In the genomic region with DNA sequence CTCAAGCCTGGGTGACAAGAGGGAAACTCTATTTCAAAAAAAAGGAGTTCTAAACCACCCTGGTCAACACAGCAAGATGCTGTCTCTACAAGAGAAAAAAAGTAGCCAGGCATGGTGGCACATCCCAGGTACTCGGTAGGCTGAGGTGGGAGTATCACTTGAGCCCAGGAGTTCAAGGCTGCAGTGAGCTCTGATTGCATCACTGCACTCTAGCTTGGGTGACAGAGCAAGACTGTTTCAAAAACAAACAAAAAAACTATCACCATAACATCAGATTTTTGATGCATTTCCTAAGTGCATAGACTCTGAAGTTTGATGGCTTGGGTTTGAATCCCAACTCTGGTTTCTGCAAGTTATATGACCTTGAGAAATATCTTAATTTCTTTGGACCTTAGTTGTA, we compare ENCODE assay signal across 19 cellular contexts. TPM values are rescaled to one million over a fixed set of nuclear protein-coding genes. Genes with fewer than 3 reads are reported as not detected.
DNase-seq lines count a peak whose midpoint lies in the region; ATAC-seq and TF ChIP-seq lines count a peak whose summit lies in the region.
"Had no signal": no experiment of that assay in that cellular context is flagged by ENCODE, and none has a peak within 500 bp of the region (broad histone marks: within the 10 kb centered on the region; RNA-seq: fewer than 3 reads in every experiment).

No MANE protein-coding gene starts in this region.

- H3K4me1 Mint-ChIP-seq in activated T-cell treated with anti-CD3 and anti-CD28 coated beads, Interleukin-2, amount 50 U/mL, for 24 hours (ENCODE audit: low read depth), result peaks cover 18% of the 10 kb centered on the region
- H3K4me1 Mint-ChIP-seq in activated T-cell treated with anti-CD3 and anti-CD28 coated beads, Interleukin-2, amount 50 U/mL, for 4 hours (ENCODE audit: low read depth), result peaks cover 18% of the 10 kb centered on the region
- H3K4me1 Mint-ChIP-seq in WTC11, result no peaks in the 10 kb centered on the region

- H3K27me3 Mint-ChIP-seq in activated T-cell treated with anti-CD3 and anti-CD28 coated beads, Interleukin-2, amount 50 U/mL, for 24 hours, result no peaks in the 10 kb centered on the region
- H3K27me3 Mint-ChIP-seq in activated T-cell treated with anti-CD3 and anti-CD28 coated beads, Interleukin-2, amount 50 U/mL, for 4 hours (ENCODE audit: low read depth), result no peaks in the 10 kb centered on the region
- H3K27me3 Mint-ChIP-seq in WTC11 (ENCODE audit: low read depth), result no peaks in the 10 kb centered on the region
- H3K27me3 Mint-ChIP-seq: B cell; CD4-positive, alpha-beta T cell had no signal

- no peak overlapping the region for H2BK120ac ChIP-seq in IMR-90 (ENCODE audit: low read depth, low read length)

- no peak for TF ChIP-seq POLR2A in IMR-90 (IDR thresholded peaks at IDR 0.05; ENCODE audit: low read depth, low read length)

- dilution Hi-C loops in IMR-90 (cut with HindIII; ENCODE audit: low sequenced_read_pairs, unreplicated experiment), result no loop called here

- no peak overlapping the region for H3K18ac ChIP-seq in IMR-90 (ENCODE audit: low read depth, low read length)

- H3K4me3 Mint-ChIP-seq in activated T-cell treated with anti-CD3 and anti-CD28 coated beads, Interleukin-2, amount 50 U/mL, for 24 hours, result no peak overlapping the region
- no peak overlapping the region for H3K4me3 Mint-ChIP-seq in activated T-cell treated with anti-CD3 and anti-CD28 coated beads, Interleukin-2, amount 50 U/mL, for 4 hours
- no peak overlapping the region for H3K4me3 Mint-ChIP-seq in WTC11
- H3K4me3 Mint-ChIP-seq: B cell; CD4-positive, alpha-beta T cell; CD8-positive, alpha-beta T cell had no signal

- no peak overlapping the region for H3K4me3 ChIP-seq in IMR-90 (ENCODE audit: insufficient read depth, low read depth, low read length)
- no peak overlapping the region for H3K4me3 ChIP-seq in liver (ENCODE audit: low read depth in 1 of 3, low read length in 3 of 3)
- H3K4me3 ChIP-seq: A549; BLaER1 treated with 17β-estradiol and CSF1 and Interleukin-3, amounts not matched to agents 10 nM and 100 nM had no signal

- H3K9me3 ChIP-seq in IMR-90 (ENCODE audit: control insufficient read depth, insufficient read depth, low read length) (no peaks in the 10 kb centered on the region), liver (ENCODE audit: control insufficient read depth in 4 of 4, low read length in 3 of 4) (no peaks in the 10 kb centered on the region)
- H3K9me3 ChIP-seq: A549; BLaER1 treated with 17β-estradiol and CSF1 and Interleukin-3, amounts not matched to agents 10 nM and 100 nM; Caco-2 had no signal

- H3K27ac ChIP-seq in IMR-90 (ENCODE audit: insufficient read depth, low read length) (no peak overlapping the region), liver (ENCODE audit: low read depth in 1 of 2, low read length in 2 of 2) (no peak overlapping the region)
- H3K27ac ChIP-seq: 22Rv1; A549; BLaER1 treated with 17β-estradiol and CSF1 and Interleukin-3, amounts not matched to agents 10 nM and 100 nM; C4-2B had no signal

- 100% methylated on average over 1 of the region's 1 CpG; no CpG with 5 or more reads in 1 of the 2 experiments for WGBS in IMR-90 (ENCODE audit: extremely low coverage in 2 of 2, insufficient read length in 1 of 2), 2 experiments
- WGBS in liver, result 47% methylated on average over 1 of the region's 1 CpG

- H2AK5ac ChIP-seq in IMR-90 (ENCODE audit: low read depth, low read length), result no peak overlapping the region

- H2BK5ac ChIP-seq in IMR-90 (ENCODE audit: low read depth, low read length, poor library complexity, severe bottlenecking), result no peak overlapping the region

- H3K4me2 ChIP-seq in IMR-90 (ENCODE audit: low read depth, low read length), result no peak overlapping the region
- H3K4me2 ChIP-seq: A549; BLaER1 treated with 17β-estradiol and CSF1 and Interleukin-3, amounts not matched to agents 10 nM and 100 nM had no signal

- no peak overlapping the region for H4K5ac ChIP-seq in IMR-90 (ENCODE audit: low read depth, low read length)

- H3K9me1 ChIP-seq in IMR-90 (ENCODE audit: insufficient read depth, low read length), result 0 out of 2 replicates have a peak, but pooled peaks cover 4% of the 10 kb centered on the region

- no peak overlapping the region for H3K56ac ChIP-seq in IMR-90 (ENCODE audit: extremely low read depth, insufficient read depth, low read length)

- H3K9ac ChIP-seq in IMR-90 (ENCODE audit: low read depth, low read length) (no peak overlapping the region), liver (ENCODE audit: low read depth in 1 of 2, low read length in 2 of 2) (no peak overlapping the region)

- no peak overlapping the region for H4K91ac ChIP-seq in IMR-90 (ENCODE audit: insufficient read depth, low read depth, low read length)

- H4K8ac ChIP-seq in IMR-90 (ENCODE audit: low read depth in 2 of 2, low read length in 2 of 2), result no peak overlapping the region

- peaks cover 25 to 66% of the 10 kb centered on the region in 2 experiments for H3K79me1 ChIP-seq in IMR-90 (ENCODE audit: low read depth in 1 of 2, low read length in 2 of 2)

- H3K4me1 ChIP-seq in IMR-90 (ENCODE audit: control insufficient read depth, insufficient read depth, low read length) (no peaks in the 10 kb centered on the region), liver (ENCODE audit: control insufficient read depth in 4 of 4, insufficient read depth in 4 of 4, low read length in 3 of 4) (peaks cover 0 to 21% (median 13%) of the 10 kb centered on the region in 4 donors)
- H3K4me1 ChIP-seq: A549, Caco-2 had no signal

- H2BK20ac ChIP-seq in IMR-90 (ENCODE audit: low read depth, low read length), result no peak overlapping the region

- no peak for DNase-seq in activated T-cell treated with anti-CD3 and anti-CD28 coated beads, Interleukin-2, amount 50 U/mL, for 24 hours
- DNase-seq in activated T-cell treated with anti-CD3 and anti-CD28 coated beads, Interleukin-2, amount 50 U/mL, for 4 hours, result no peak
- DNase-seq in IMR-90, result no peak
- DNase-seq in WTC11 (ENCODE audit: low spot score), result no peak
- DNase-seq in amniotic stem cell (lab: John Stamatoyannopoulos, UW), result no peak
- no peak for DNase-seq in T-helper 2 cell
- DNase-seq: AML-193; Caco-2; Calu3; CD4-positive, alpha-beta T cell; CD8-positive, alpha-beta T cell; DMS79 treated with DMSO at 0.1 percent for 48 hours; GF-D8 had no signal

- peaks cover 95% of the 10 kb centered on the region for H3K36me3 Mint-ChIP-seq in activated T-cell treated with anti-CD3 and anti-CD28 coated beads, Interleukin-2, amount 50 U/mL, for 24 hours (ENCODE audit: low read depth)
- peaks cover 44% of the 10 kb centered on the region for H3K36me3 Mint-ChIP-seq in activated T-cell treated with anti-CD3 and anti-CD28 coated beads, Interleukin-2, amount 50 U/mL, for 4 hours (ENCODE audit: insufficient read depth)
- peaks cover 78% of the 10 kb centered on the region for H3K36me3 Mint-ChIP-seq in WTC11

- TF ChIP-seq CTCF in IMR-90 (conservative IDR thresholded peaks at IDR 0.05; ENCODE audit: low read depth, low read length), result no peak
- TF ChIP-seq CTCF in WTC11 (IDR thresholded peaks at IDR 0.05), result no peak
- no peak for TF ChIP-seq CTCF in liver (IDR thresholded peaks at IDR 0.05; ENCODE audit: low read depth, low read length, missing input control)

- no peak for ATAC-seq in activated T-cell treated with anti-CD3 and anti-CD28 coated beads, Interleukin-2, amount 50 U/mL, for 4 hours
- ATAC-seq in IMR-90 (ENCODE audit: low read depth), result no peak
- ATAC-seq in WTC11, result no peak
- ATAC-seq: A549; CD8-positive, alpha-beta T cell had no signal

- no peak overlapping the region for H2AK9ac ChIP-seq in IMR-90 (replicated peaks; ENCODE audit: low read depth, low read length, poor library complexity)

- no peak overlapping the region for H3K14ac ChIP-seq in IMR-90 (replicated peaks; ENCODE audit: low read depth, low read length)

- peaks cover 64% of the 10 kb centered on the region for H3K36me3 ChIP-seq in IMR-90 (ENCODE audit: control insufficient read depth, insufficient read depth, low read length)
- peaks cover 25 to 79% (median 69%) of the 10 kb centered on the region in 4 donors for H3K36me3 ChIP-seq in liver (ENCODE audit: control insufficient read depth in 4 of 4, insufficient read depth in 3 of 4, low read depth in 1 of 4, low read length in 3 of 4)

- POLR2A ChIA-PET in IMR-90 (lab: Charles Lee; ENCODE audit: unreplicated experiment), result no interaction called here
- POLR2A ChIA-PET in WTC11 (lab: Charles Lee), result no interaction called here

- H3K4ac ChIP-seq in IMR-90 (ENCODE audit: low read depth, low read length), result no peak overlapping the region

- H3K23ac ChIP-seq in IMR-90 (ENCODE audit: low read depth, low read length), result no peak overlapping the region

- H2BK15ac ChIP-seq in IMR-90 (ENCODE audit: low read depth, low read length), result no peak overlapping the region

- no peak overlapping the region for H2AFZ ChIP-seq in IMR-90 (replicated peaks; ENCODE audit: low read length, poor library complexity)

- in situ Hi-C loops in IMR-90 (cut with MboI; ENCODE audit: low sequenced_read_pairs), result loop anchor here (10.0 kb wide), 1 partner anchor 208 kb away; no protein-coding TSS in a partner anchor

- TF ChIP-seq RAD21 in IMR-90 (IDR thresholded peaks at IDR 0.05; ENCODE audit: low read length) (no peak), liver (IDR thresholded peaks at IDR 0.05) (no peak)

- peak overlapping the region; percentile 67 for H3K27ac Mint-ChIP-seq in activated T-cell treated with anti-CD3 and anti-CD28 coated beads, Interleukin-2, amount 50 U/mL, for 24 hours
- H3K27ac Mint-ChIP-seq in WTC11, result no peak overlapping the region
- H3K27ac Mint-ChIP-seq: B cell; CD4-positive, alpha-beta T cell; CD8-positive, alpha-beta T cell had no signal

- BruUV-seq in IMR-90 (replicated peaks; lab: Mats Ljungman, UMichigan), result no TSS peak

- peaks cover 36% of the 10 kb centered on the region for H4K20me1 ChIP-seq in IMR-90 (ENCODE audit: insufficient read depth, low read length)

- H3K9me3 Mint-ChIP-seq in activated T-cell treated with anti-CD3 and anti-CD28 coated beads, Interleukin-2, amount 50 U/mL, for 24 hours, result no peaks in the 10 kb centered on the region
- H3K9me3 Mint-ChIP-seq in activated T-cell treated with anti-CD3 and anti-CD28 coated beads, Interleukin-2, amount 50 U/mL, for 4 hours, result no peaks in the 10 kb centered on the region
- no peaks in the 10 kb centered on the region for H3K9me3 Mint-ChIP-seq in WTC11
- H3K9me3 Mint-ChIP-seq: CD4-positive, alpha-beta T cell; CD8-positive, alpha-beta T cell had no signal

- CTCF ChIA-PET in IMR-90 (lab: Yijun Ruan, JAX) (interaction anchor here (0.5 kb wide), 1 partner anchor 7 kb away, joined by 3 read pairs; no protein-coding TSS in a partner anchor), WTC11 (lab: Charles Lee) (interaction anchor here (2.5 kb wide), 1 partner anchor 7 kb away, joined by 10 read pairs; no protein-coding TSS in a partner anchor)

- intact Hi-C loops in IMR-90 (cut with micrococcal nuclease), result no loop called here

- no peaks in the 10 kb centered on the region for H3K27me3 ChIP-seq in IMR-90 (ENCODE audit: control insufficient read depth, insufficient read depth, low read length)
- H3K27me3 ChIP-seq in liver (ENCODE audit: control insufficient read depth in 4 of 4, insufficient read depth in 4 of 4, low read length in 3 of 4), result no peaks in the 10 kb centered on the region
- H3K27me3 ChIP-seq: BLaER1 treated with 17β-estradiol and CSF1 and Interleukin-3, amounts not matched to agents 10 nM and 100 nM had no signal

RNA-seq across cellular contexts. Expression of a gene that starts 9.6 kb away (rescaled TPM):
- total RNA-seq in activated T-cell treated with anti-CD3 and anti-CD28 coated beads, Interleukin-2, amount 50 U/mL, for 4 hours, result 10 to 100 TPM; 61.9 to 69.8 (median 67.1) TPM
- total RNA-seq in IMR-90 (2012; rRNA removed) (40.7 and 44.4 TPM in 2 replicates), WTC11 (2021) (35.9 to 45.1 TPM (median 36.6 TPM) in 3 replicates), liver (10 to 100 TPM; 11.1 to 34.9 TPM)
- polyA plus RNA-seq in IMR-90 (2012; rRNA removed) (19.5 and 22.9 TPM in 2 replicates), liver (10 to 100 TPM; 20.9 to 27.8 TPM)
- 5.5 and 9.2 TPM in 2 replicates for polyA plus RNA-seq in IMR-90 (2012; cell fraction: cytosol; rRNA removed)
- polyA plus RNA-seq in IMR-90 (2012; cell fraction: nucleus; rRNA removed; ENCODE audit: low replicate concordance), result 9.4 and 25.4 TPM in 2 replicates

RNA-seq across cellular contexts. Expression of a gene that starts 25.3 kb away (rescaled TPM):
- total RNA-seq in activated T-cell treated with anti-CD3 and anti-CD28 coated beads, Interleukin-2, amount 50 U/mL, for 4 hours, result 100 to 1,000 TPM; 125 to 128 (median 126) TPM
- 23.8 and 34.2 TPM in 2 replicates for total RNA-seq in IMR-90 (2012; rRNA removed)
- polyA plus RNA-seq in IMR-90 (2012; rRNA removed), result 31.8 and 32.0 TPM in 2 replicates
- polyA plus RNA-seq in IMR-90 (2012; cell fraction: cytosol; rRNA removed), result 18.3 and 34.6 TPM in 2 replicates
- 10.8 and 29.0 TPM in 2 replicates for polyA plus RNA-seq in IMR-90 (2012; cell fraction: nucleus; rRNA removed; ENCODE audit: low replicate concordance)
- total RNA-seq in WTC11 (2021), result 59.9 to 66.2 TPM (median 62.2 TPM) in 3 replicates
- 10 to 100 TPM; 28.4 to 86.4 TPM for total RNA-seq in liver
- 10 to 100 TPM; 17.1 to 21.1 TPM for polyA plus RNA-seq in liver

RNA-seq across cellular contexts. Expression of a gene that starts 38.0 kb away (rescaled TPM):
- total RNA-seq in activated T-cell treated with anti-CD3 and anti-CD28 coated beads, Interleukin-2, amount 50 U/mL, for 4 hours, result 100 to 1,000 TPM; 132 to 146 (median 134) TPM
- total RNA-seq in IMR-90 (2012; rRNA removed), result 43.9 and 44.3 TPM in 2 replicates
- polyA plus RNA-seq in IMR-90 (2012; rRNA removed), result 78.6 and 88.5 TPM in 2 replicates
- 47.5 and 98.1 TPM in 2 replicates for polyA plus RNA-seq in IMR-90 (2012; cell fraction: cytosol; rRNA removed)
- polyA plus RNA-seq in IMR-90 (2012; cell fraction: nucleus; rRNA removed; ENCODE audit: low replicate concordance), result 93.3 and 237 TPM in 2 replicates
- total RNA-seq in WTC11 (2021), result 131 to 164 TPM (median 134 TPM) in 3 replicates
- total RNA-seq in liver, result 10 to 100 TPM; 26.3 to 33.9 TPM
- 10 to 100 TPM; 52.6 to 71.1 TPM for polyA plus RNA-seq in liver

RNA-seq across cellular contexts. Expression of a gene that starts 47.6 kb away (rescaled TPM):
- total RNA-seq in activated T-cell treated with anti-CD3 and anti-CD28 coated beads, Interleukin-2, amount 50 U/mL, for 4 hours, result 10 to 100 TPM; 55.9 to 65.3 (median 62.4) TPM
- total RNA-seq in IMR-90 (2012; rRNA removed) (28.3 and 31.7 TPM in 2 replicates), WTC11 (2021) (30.3 to 36.6 TPM (median 35.8 TPM) in 3 replicates), liver (10 to 100 TPM; 22.9 to 43.4 TPM)
- polyA plus RNA-seq in IMR-90 (2012; rRNA removed) (39.9 and 44.5 TPM in 2 replicates), liver (10 to 100 TPM; 37.0 to 40.4 TPM)
- 35.1 and 46.3 TPM in 2 replicates for polyA plus RNA-seq in IMR-90 (2012; cell fraction: cytosol; rRNA removed)
- 56.9 and 85.3 TPM in 2 replicates for polyA plus RNA-seq in IMR-90 (2012; cell fraction: nucleus; rRNA removed; ENCODE audit: low replicate concordance)
